9 cellular contexts compared by ENCODE assay signal in the genomic region with DNA sequence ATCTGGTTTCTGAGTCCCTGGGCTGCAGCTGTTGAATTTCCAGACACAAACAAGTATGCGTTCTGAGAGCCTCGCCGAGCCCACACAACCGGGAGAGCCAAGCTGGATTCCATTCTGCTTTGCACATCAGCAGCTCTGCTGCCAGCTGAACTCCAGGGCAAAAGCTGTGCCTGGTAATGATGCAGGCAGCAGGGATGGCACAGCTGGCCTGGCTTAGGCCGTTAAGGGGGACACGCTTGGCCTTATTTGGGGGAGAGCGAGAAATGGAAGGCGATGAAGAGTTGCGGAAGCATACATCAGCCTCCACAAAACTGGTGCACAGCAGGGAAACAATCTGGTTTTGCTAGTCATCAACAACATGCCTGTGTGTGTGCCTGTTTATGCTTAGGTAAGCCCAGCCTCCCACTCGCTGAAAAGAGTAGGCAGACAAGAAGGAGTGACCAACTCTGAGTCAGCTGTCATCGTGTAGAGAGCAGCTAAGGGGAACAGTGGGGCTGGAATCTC. TPM values are rescaled to one million over a fixed set of nuclear protein-coding genes. Genes with fewer than 3 reads are reported as not detected.
A peak's percentile ranks its signal among the peaks of the same experiment; 100 is the strongest.
DNase-seq lines count a peak whose midpoint lies in the region; ATAC-seq and TF ChIP-seq lines count a peak whose summit lies in the region.
"Had no signal": no experiment of that assay in that cellular context is flagged by ENCODE, and none has a peak within 500 bp of the region (broad histone marks: within the 10 kb centered on the region; RNA-seq: fewer than 3 reads in every experiment).

No MANE protein-coding gene starts in this region.

- H3K27ac Mint-ChIP-seq in Calu3 (ENCODE audit: unreplicated experiment), result no peak overlapping the region

- H3K36me3 ChIP-seq in ascending aorta, result no peaks in the 10 kb centered on the region
- H3K36me3 ChIP-seq in effector memory CD4-positive, alpha-beta T cell (ENCODE audit: control insufficient read depth, insufficient read depth, low read length), result no peaks in the 10 kb centered on the region

- no peak for TF ChIP-seq CTCF in ascending aorta (IDR thresholded peaks at IDR 0.05)
- TF ChIP-seq CTCF in Calu3 (IDR thresholded peaks at IDR 0.05; ENCODE audit: unreplicated experiment), result no peak

- H3K4me3 Mint-ChIP-seq in Calu3 (ENCODE audit: low read depth, unreplicated experiment), result no peak overlapping the region

- H3K27me3 ChIP-seq in ascending aorta, result no peaks in the 10 kb centered on the region
- no peaks in the 10 kb centered on the region for H3K27me3 ChIP-seq in right cardiac atrium (ENCODE audit: control insufficient read depth, insufficient read depth)
- H3K27me3 ChIP-seq in effector memory CD4-positive, alpha-beta T cell (replicated peaks; ENCODE audit: control insufficient read depth, insufficient read depth, low read length, poor library complexity, severe bottlenecking), result no peaks in the 10 kb centered on the region

- H3K9me3 ChIP-seq in ascending aorta, result no peaks in the 10 kb centered on the region
- no peaks in the 10 kb centered on the region for H3K9me3 ChIP-seq in right cardiac atrium (ENCODE audit: control insufficient read depth, low read length)
- H3K9me3 ChIP-seq in effector memory CD4-positive, alpha-beta T cell (ENCODE audit: control insufficient read depth, low read length), result no peaks in the 10 kb centered on the region

- CTCF ChIA-PET in Calu3 (lab: Charles Lee), result interaction anchor here (1.3 kb wide), 1 partner anchor 8 kb away, joined by 3 read pairs; no protein-coding TSS in a partner anchor

- ATAC-seq in right cardiac atrium, result peak; percentile 68 to 75
- ATAC-seq: left colon had no signal

- BruUV-seq in Calu3 (replicated peaks; lab: Mats Ljungman, UMichigan), result no TSS peak

- WGBS in right cardiac atrium, result 36% methylated on average over 11 of the region's 11 CpGs

- DNase-seq in GM04503 (ENCODE audit: low read depth), result peak; percentile 75
- peak; percentile 30 to 89 for DNase-seq in ascending aorta (ENCODE audit: low spot score in 2 of 2)
- peak; percentile 68 to 78 (median 75) for DNase-seq in right cardiac atrium
- peak; percentile 49 for DNase-seq in retina
- DNase-seq in Calu3, result no peak
- DNase-seq in HT-29 (ENCODE audit: low spot score), result no peak
- DNase-seq in effector memory CD4-positive, alpha-beta T cell, result no peak
- DNase-seq in effector CD8-positive, alpha-beta T cell (lab: John Stamatoyannopoulos, UW), result no peak

- H3K9me3 Mint-ChIP-seq in Calu3 (ENCODE audit: low read depth, unreplicated experiment), result no peaks in the 10 kb centered on the region

- intact Hi-C loops in ascending aorta (cut with DNase I), result loop anchor here (5.0 kb wide), 2 partner anchors 91 to 401 kb away; partner anchors contain the start of genes PRDM10 and ZBTB44
- intact Hi-C loops in right cardiac atrium (cut with DNase I), result loop anchor here in 1 of 4 donors (10.0 kb wide), 1 partner anchor 89 kb away; the partner anchor contains the start of gene ZBTB44
- intact Hi-C loops in Calu3 (cut with micrococcal nuclease; ENCODE audit: unreplicated experiment), result no loop called here

- H3K4me1 Mint-ChIP-seq in Calu3 (ENCODE audit: low read depth, unreplicated experiment), result no peaks in the 10 kb centered on the region

- H3K4me1 ChIP-seq in ascending aorta, result peaks cover 12 to 36% of the 10 kb centered on the region in 2 donors
- H3K4me1 ChIP-seq in right cardiac atrium (ENCODE audit: control insufficient read depth, insufficient read depth, low read length), result peaks cover under 1% of the 10 kb centered on the region
- no peaks in the 10 kb centered on the region for H3K4me1 ChIP-seq in effector memory CD4-positive, alpha-beta T cell (ENCODE audit: control insufficient read depth, insufficient read depth, low read length, poor library complexity, severe bottlenecking)

- no peaks in the 10 kb centered on the region for H3K36me3 Mint-ChIP-seq in Calu3 (ENCODE audit: insufficient read depth, unreplicated experiment)

- peak overlapping the region in 1 of 2 donors; percentile 12 for H3K4me3 ChIP-seq in ascending aorta
- no peak overlapping the region for H3K4me3 ChIP-seq in right cardiac atrium (ENCODE audit: low read length)
- H3K4me3 ChIP-seq in effector memory CD4-positive, alpha-beta T cell (ENCODE audit: insufficient read depth, low read depth, low read length, poor library complexity, severe bottlenecking), result no peak overlapping the region

- peaks cover 71% of the 10 kb centered on the region for H3K27me3 Mint-ChIP-seq in Calu3 (ENCODE audit: unreplicated experiment)

- H3K27ac ChIP-seq in ascending aorta, result peak overlapping the region; percentile 87 to 92
- H3K27ac ChIP-seq in right cardiac atrium (ENCODE audit: low read length), result peak overlapping the region; percentile 70
- H3K27ac ChIP-seq in effector memory CD4-positive, alpha-beta T cell (ENCODE audit: insufficient read depth, low read length, poor library complexity, severe bottlenecking), result no peak overlapping the region

RNA-seq across cellular contexts. Expression of gene ADAMTS8, which starts 25.1 kb away (rescaled TPM):
- total RNA-seq in ascending aorta, result 0.64 TPM
- 10 to 100 TPM in 1 of 4 donors, 1 to 10 TPM in 1, under 1 TPM in 2; 0.45 to 10.1 (median 0.95) TPM for total RNA-seq in right cardiac atrium
- polyA plus RNA-seq in right cardiac atrium, result 0.88 TPM
- total RNA-seq in Calu3 (2022), result not detected in 2 replicates
- not detected in 2 replicates for total RNA-seq in HT-29 (2014; rRNA removed; shearing (Covaris generic))

RNA-seq across cellular contexts. Expression of gene ADAMTS15, which starts 45.1 kb away (rescaled TPM):
- 20.4 TPM for total RNA-seq in ascending aorta
- total RNA-seq in right cardiac atrium, result 10 to 100 TPM; 13.4 to 30.2 (median 30.0) TPM
- polyA plus RNA-seq in right cardiac atrium, result 13.7 TPM
- total RNA-seq in Calu3 (2022), result 0.47 and 0.83 TPM in 2 replicates
- not detected in 2 replicates for total RNA-seq in HT-29 (2014; rRNA removed; shearing (Covaris generic))

Comparison
In these comparisons a context has a peak if more than half of its experiments do, and no peak if none do; other contexts are left out.
1. DNase-seq: peak in GM04503 (single experiment), ascending aorta (2 of 2), right cardiac atrium (3 of 3) and retina (single experiment); none in Calu3 (single experiment), HT-29 (single experiment), effector memory CD4-positive, alpha-beta T cell (0 of 3) and effector CD8-positive, alpha-beta T cell (single experiment).